ENCODE assay signal across 1 cellular context in genomic region chr19:17855333-17856152, GRCh38.
TF ChIP-seq lines count a peak whose summit lies in the region.

No MANE protein-coding gene starts in this region.

TF ChIP-seq in HepG2, 621 proteins besides CTCF, POLR2A, EP300 and RAD21 (continued from another document and continues in another):
- TF ChIP-seq HNF1B (CRISPR knock-in tag; IDR thresholded peaks at IDR 0.05) = peak; percentile 67
- no peak for TF ChIP-seq ZNF891 (CRISPR knock-in tag; IDR thresholded peaks at IDR 0.05)
- TF ChIP-seq ZNF800 (CRISPR knock-in tag; IDR thresholded peaks at IDR 0.05) = no peak
- no peak for TF ChIP-seq PREB (CRISPR knock-in tag; IDR thresholded peaks at IDR 0.05)
- no peak for TF ChIP-seq ZZZ3 (CRISPR knock-in tag; IDR thresholded peaks at IDR 0.05; ENCODE audit: borderline replicate concordance)
- TF ChIP-seq REXO4 (CRISPR knock-in tag; IDR thresholded peaks at IDR 0.05; ENCODE audit: borderline replicate concordance) = no peak
- TF ChIP-seq ARID4A (CRISPR knock-in tag; IDR thresholded peaks at IDR 0.05; ENCODE audit: borderline replicate concordance) = no peak; the same call in 1 of the 2 replicates
- TF ChIP-seq FOXP1 (IDR thresholded peaks at IDR 0.05) = no peak
- TF ChIP-seq FOXP1 (CRISPR knock-in tag; IDR thresholded peaks at IDR 0.05) = no peak
- TF ChIP-seq GATAD2A (CRISPR knock-in tag; IDR thresholded peaks at IDR 0.05) = peak; percentile 37; the same call in 1 of the 2 replicates
- no peak for TF ChIP-seq ZSCAN20 (CRISPR knock-in tag; IDR thresholded peaks at IDR 0.05; ENCODE audit: borderline replicate concordance)
- no peak for TF ChIP-seq RFX5 (IDR thresholded peaks at IDR 0.05; ENCODE audit: low read depth, low read length)
- no peak for TF ChIP-seq ZNF224 (CRISPR knock-in tag; IDR thresholded peaks at IDR 0.05)
- no peak for TF ChIP-seq ZNF609 (CRISPR knock-in tag; IDR thresholded peaks at IDR 0.05; ENCODE audit: borderline replicate concordance)
- TF ChIP-seq SIX1 (CRISPR knock-in tag; IDR thresholded peaks at IDR 0.05; ENCODE audit: borderline replicate concordance) = no peak
- no peak for TF ChIP-seq ZNF557 (CRISPR knock-in tag; IDR thresholded peaks at IDR 0.05)
- no peak for TF ChIP-seq NR2F6 (IDR thresholded peaks at IDR 0.05)
- peak; percentile 30; the same call in 1 of the 2 replicates for TF ChIP-seq NR2F6 (CRISPR knock-in tag; IDR thresholded peaks at IDR 0.05)
- TF ChIP-seq ZNF558 (CRISPR knock-in tag; IDR thresholded peaks at IDR 0.05; ENCODE audit: borderline replicate concordance) = no peak
- TF ChIP-seq ZNF576 (CRISPR knock-in tag; IDR thresholded peaks at IDR 0.05) = no peak
- no peak for TF ChIP-seq KLF16 (CRISPR knock-in tag; IDR thresholded peaks at IDR 0.05)
- peak; percentile 31; the same call in 1 of the 2 replicates for TF ChIP-seq ZFY (CRISPR knock-in tag; IDR thresholded peaks at IDR 0.05)
- no peak for TF ChIP-seq ZNF768 (CRISPR knock-in tag; IDR thresholded peaks at IDR 0.05)
- no peak for TF ChIP-seq ZNF430 (CRISPR knock-in tag; IDR thresholded peaks at IDR 0.05)
- TF ChIP-seq AKNA (CRISPR knock-in tag; IDR thresholded peaks at IDR 0.05; ENCODE audit: borderline replicate concordance) = no peak
- TF ChIP-seq NCOA5 (CRISPR knock-in tag; IDR thresholded peaks at IDR 0.05) = no peak
- TF ChIP-seq ZNF180 (CRISPR knock-in tag; IDR thresholded peaks at IDR 0.05; ENCODE audit: borderline replicate concordance, low read depth) = no peak
- no peak for TF ChIP-seq NFIB (CRISPR knock-in tag; IDR thresholded peaks at IDR 0.05; ENCODE audit: borderline replicate concordance)
- peak; percentile 29; the same call in 1 of the 2 replicates for TF ChIP-seq HMGXB3 (CRISPR knock-in tag; IDR thresholded peaks at IDR 0.05; ENCODE audit: borderline replicate concordance)
